In genomic region chr2:229930656-229931055, GRCh38 we compare ENCODE assay signal across 30 cellular contexts. TPM values are rescaled to one million over a fixed set of nuclear protein-coding genes. Genes with fewer than 3 reads are reported as not detected.
A peak's percentile ranks its signal among the peaks of the same experiment; 100 is the strongest.
DNase-seq lines count a peak whose midpoint lies in the region; ATAC-seq and TF ChIP-seq lines count a peak whose summit lies in the region.
"Had no signal": no experiment of that assay in that cellular context is flagged by ENCODE, and none has a peak within 500 bp of the region (broad histone marks: within the 10 kb centered on the region; RNA-seq: fewer than 3 reads in every experiment).

No MANE protein-coding gene starts in this region.

- H3K9ac ChIP-seq in neuronal stem cell (ENCODE audit: low read depth, low read length, poor library complexity): no peak overlapping the region
- H3K9ac ChIP-seq: BLaER1 treated with 17β-estradiol and CSF1 and Interleukin-3, amounts not matched to agents 10 nM and 100 nM; GM23248 had no signal

- WGBS in neuronal stem cell (ENCODE audit: extremely low coverage in 2 of 2, insufficient read length in 2 of 2, insufficient replicate concordance in 1 of 2), 2 donors: no CpG with 5 or more reads among the region's 7 CpGs

- no peak overlapping the region for H3K4me2 ChIP-seq in GM23338
- H3K4me2 ChIP-seq in neuronal stem cell (ENCODE audit: insufficient read depth, low read length, poor library complexity, severe bottlenecking): no peak overlapping the region
- H3K4me2 ChIP-seq: BLaER1 treated with 17β-estradiol and CSF1 and Interleukin-3, amounts not matched to agents 10 nM and 100 nM had no signal

- H3K79me1 ChIP-seq in neuronal stem cell (ENCODE audit: low read depth, low read length): no peaks in the 10 kb centered on the region

- H3K27ac ChIP-seq in GM23338 (ENCODE audit: low read depth): no peak overlapping the region
- no peak overlapping the region for H3K27ac ChIP-seq in neuronal stem cell (replicated peaks; ENCODE audit: low read length)
- H3K27ac ChIP-seq: 22Rv1; ascending aorta; BLaER1 treated with 17β-estradiol and CSF1 and Interleukin-3, amounts not matched to agents 10 nM and 100 nM; epithelial cell of prostate; GM23248; Peyer's patch; tibial nerve had no signal

- H2BK5ac ChIP-seq in neuronal stem cell (ENCODE audit: low read length): no peak overlapping the region

- H3K23ac ChIP-seq in neuronal stem cell (ENCODE audit: low read depth, low read length, poor library complexity): no peak overlapping the region

- H3K4ac ChIP-seq in neuronal stem cell (ENCODE audit: low read length): no peak overlapping the region

- H4K91ac ChIP-seq in neuronal stem cell (ENCODE audit: low read depth, low read length, poor library complexity): no peak overlapping the region

- no peaks in the 10 kb centered on the region for H3K9me3 Mint-ChIP-seq in GM23338
- no peaks in the 10 kb centered on the region for H3K9me3 Mint-ChIP-seq in activated T-cell treated with anti-CD3 and anti-CD28 coated beads, Interleukin-2, amount 50 U/mL, for 4 hours
- H3K9me3 Mint-ChIP-seq: activated T-cell treated with anti-CD3 and anti-CD28 coated beads, Interleukin-2, amount 50 U/mL, for 24 hours; immature natural killer cell; natural killer cell had no signal

- H3K27me3 Mint-ChIP-seq in GM23338 (ENCODE audit: insufficient read depth, low read depth, poor library complexity): no peaks in the 10 kb centered on the region
- no peaks in the 10 kb centered on the region for H3K27me3 Mint-ChIP-seq in activated T-cell treated with anti-CD3 and anti-CD28 coated beads, Interleukin-2, amount 50 U/mL, for 4 hours (ENCODE audit: low read depth)
- H3K27me3 Mint-ChIP-seq: activated CD4-positive, alpha-beta T cell treated with anti-CD3 and anti-CD28 coated beads for 36 hours; activated T-cell treated with anti-CD3 and anti-CD28 coated beads, Interleukin-2, amount 50 U/mL, for 24 hours had no signal

- TF ChIP-seq CTCF in GM23338 (conservative IDR thresholded peaks at IDR 0.05; ENCODE audit: low read depth in 2 of 2): peak in 1 of 2 experiments; percentile 31; a peak in 2 of 4 replicates

- H3K27me3 ChIP-seq in GM23338 (ENCODE audit: insufficient read depth) (no peaks in the 10 kb centered on the region), neuronal stem cell (ENCODE audit: control insufficient read depth in 3 of 3, insufficient read depth in 3 of 3, low read depth in 1 of 3, low read length in 3 of 3) (no peaks in the 10 kb centered on the region)
- H3K27me3 ChIP-seq: ascending aorta; BLaER1 treated with 17β-estradiol and CSF1 and Interleukin-3, amounts not matched to agents 10 nM and 100 nM; Peyer's patch; tibial nerve had no signal

- H3K9me2 ChIP-seq in GM23338 (ENCODE audit: insufficient read depth): no peaks in the 10 kb centered on the region

- H3K4me1 Mint-ChIP-seq in GM23338: no peaks in the 10 kb centered on the region
- peaks cover 8% of the 10 kb centered on the region for H3K4me1 Mint-ChIP-seq in activated T-cell treated with anti-CD3 and anti-CD28 coated beads, Interleukin-2, amount 50 U/mL, for 4 hours (ENCODE audit: low read depth)
- H3K4me1 Mint-ChIP-seq: natural killer cell had no signal

- no peak overlapping the region for H3K4me3 ChIP-seq in GM23338
- no peak overlapping the region for H3K4me3 ChIP-seq in neuronal stem cell (ENCODE audit: low read length in 2 of 2)
- H3K4me3 ChIP-seq: ascending aorta; BLaER1 treated with 17β-estradiol and CSF1 and Interleukin-3, amounts not matched to agents 10 nM and 100 nM; GM23248; mucosa of descending colon; Peyer's patch; tibial nerve had no signal

- no peak overlapping the region for H4K8ac ChIP-seq in neuronal stem cell (ENCODE audit: low read depth, low read length)

- ATAC-seq in GM23338 (peak; percentile 54), GM21423 (IDR thresholded peaks at IDR 0.05; ENCODE audit: unreplicated experiment) (no peak)
- no peak for ATAC-seq in activated T-cell treated with anti-CD3 and anti-CD28 coated beads, Interleukin-2, amount 50 U/mL, for 4 hours
- ATAC-seq: activated CD4-positive, alpha-beta T cell treated with anti-CD3 and anti-CD28 coated beads for 36 hours; left cardiac atrium; mucosa of descending colon; natural killer cell had no signal

- H3K18ac ChIP-seq in neuronal stem cell (ENCODE audit: low read length): no peak overlapping the region

- peak overlapping the region; percentile 6 for H3K14ac ChIP-seq in neuronal stem cell (ENCODE audit: low read length)

- no peak overlapping the region for H2BK12ac ChIP-seq in neuronal stem cell (ENCODE audit: low read length)

- no peak overlapping the region for H3K27ac Mint-ChIP-seq in GM23338
- H3K27ac Mint-ChIP-seq: activated CD4-positive, alpha-beta T cell treated with anti-CD3 and anti-CD28 coated beads for 36 hours; activated T-cell treated with anti-CD3 and anti-CD28 coated beads, Interleukin-2, amount 50 U/mL, for 24 hours; immature natural killer cell; natural killer cell had no signal

- no peaks in the 10 kb centered on the region for H3F3A ChIP-seq in GM23338 (replicated peaks; ENCODE audit: low read depth)

- H4K20me1 ChIP-seq in GM23338 (replicated peaks; ENCODE audit: insufficient read depth): no peaks in the 10 kb centered on the region; the same call in 1 of the 2 replicates
- H4K20me1 ChIP-seq: BLaER1 treated with 17β-estradiol and CSF1 and Interleukin-3, amounts not matched to agents 10 nM and 100 nM had no signal

- no peak overlapping the region for H2AK5ac ChIP-seq in neuronal stem cell (ENCODE audit: low read depth, low read length)

- no peak overlapping the region for H3K4me3 Mint-ChIP-seq in GM23338
- no peak overlapping the region for H3K4me3 Mint-ChIP-seq in activated T-cell treated with anti-CD3 and anti-CD28 coated beads, Interleukin-2, amount 50 U/mL, for 4 hours
- H3K4me3 Mint-ChIP-seq: activated CD4-positive, alpha-beta T cell treated with anti-CD3 and anti-CD28 coated beads for 36 hours; activated T-cell treated with anti-CD3 and anti-CD28 coated beads, Interleukin-2, amount 50 U/mL, for 24 hours; immature natural killer cell; natural killer cell had no signal

- peaks cover 2 to 3% of the 10 kb centered on the region in 2 donors for H3K9me3 ChIP-seq in neuronal stem cell (replicated peaks in 1 of 2; ENCODE audit: control insufficient read depth in 2 of 2, insufficient read depth in 1 of 2, low read depth in 1 of 2, low read length in 2 of 2)
- H3K9me3 ChIP-seq: ascending aorta, mucosa of descending colon, Peyer's patch had no signal

- H3K79me2 ChIP-seq in GM23338 (replicated peaks; ENCODE audit: insufficient read depth): peaks cover 22% of the 10 kb centered on the region

- H2BK15ac ChIP-seq in neuronal stem cell (ENCODE audit: low read length): no peak overlapping the region

- H3K36me3 ChIP-seq in GM23338 (ENCODE audit: insufficient read depth): no peaks in the 10 kb centered on the region
- H3K36me3 ChIP-seq in neuronal stem cell (replicated peaks in 1 of 2; ENCODE audit: control insufficient read depth in 2 of 2, insufficient read depth in 2 of 2, low read length in 2 of 2): no peaks in the 10 kb centered on the region
- H3K36me3 ChIP-seq: ascending aorta, Peyer's patch had no signal

- H3K4me1 ChIP-seq in GM23338 (ENCODE audit: insufficient read depth) (no peaks in the 10 kb centered on the region), neuronal stem cell (ENCODE audit: control insufficient read depth in 2 of 2, insufficient read depth in 1 of 2, low read depth in 1 of 2, low read length in 2 of 2) (no peaks in the 10 kb centered on the region)
- H3K4me1 ChIP-seq: ascending aorta, Peyer's patch, tibial nerve had no signal

- DNase-seq in NCI-H1417 (lab: John Stamatoyannopoulos, UW) (peak; percentile 28 to 76 (median 32)), NCI-H1417 treated with DMSO at 0.1 percent for 48 hours (lab: John Stamatoyannopoulos, UW) (no peak), GM23338 (ENCODE audit: low spot score) (peak; percentile 31), NCI-H510A treated with DMSO at 0.1 percent for 48 hours (lab: John Stamatoyannopoulos, UW) (peak; percentile 80), neuronal stem cell (ENCODE audit: low spot score) (no peak), HK-2 (ENCODE audit: unreplicated experiment) (no peak)
- DNase-seq in activated T-cell treated with anti-CD3 and anti-CD28 coated beads, Interleukin-2, amount 50 U/mL, for 4 hours: no peak
- DNase-seq: activated CD4-positive, alpha-beta T cell treated with anti-CD3 and anti-CD28 coated beads for 36 hours; activated T-cell treated with anti-CD3 and anti-CD28 coated beads, Interleukin-2, amount 50 U/mL, for 24 hours; COR-L47; GF-D8; GM23248; immature natural killer cell; left cardiac atrium; mammary epithelial cell; mucosa of descending colon; natural killer cell; NCI-H1092 treated with DMSO at 0.1 percent for 48 hours; NCI-H187 treated with DMSO at 0.1 percent for 48 hours; occipital lobe; Peyer's patch; SHP77; stimulated activated CD4-positive, alpha-beta T cell treated with anti-CD3 and anti-CD28 coated beads, Interleukin-15, amount 100 ng/mL, for 24 hours; stimulated activated CD4-positive, alpha-beta T cell treated with anti-CD3 and anti-CD28 coated beads, Interleukin-4, amount 100 ng/mL, for 4 hours had no signal

- H3K36me3 Mint-ChIP-seq in GM23338 (ENCODE audit: low read depth): peaks cover 10% of the 10 kb centered on the region; the same call in 2 of the 3 replicates
- H3K36me3 Mint-ChIP-seq in activated T-cell treated with anti-CD3 and anti-CD28 coated beads, Interleukin-2, amount 50 U/mL, for 4 hours (ENCODE audit: insufficient read depth): peaks cover 1% of the 10 kb centered on the region
- H3K36me3 Mint-ChIP-seq: natural killer cell had no signal

- no peak overlapping the region for H2AFZ ChIP-seq in GM23338
- H2AFZ ChIP-seq in neuronal stem cell (ENCODE audit: low read length): no peak overlapping the region
- H2AFZ ChIP-seq: GM23248 had no signal

- H2BK120ac ChIP-seq in neuronal stem cell (ENCODE audit: low read depth, low read length): no peak overlapping the region

TF ChIP-seq in GM23338, 12 proteins besides CTCF, POLR2A, EP300 and RAD21 (continues in another document):
- TF ChIP-seq ZNF114 (CRISPR knock-in tag; IDR thresholded peaks at IDR 0.05): no peak

RNA-seq across cellular contexts. Expression of gene FBXO36, which starts 8.4 kb away (rescaled TPM):
- total RNA-seq in GM23338 (2014; rRNA removed; shearing (Covaris generic)): 7.6 and 9.0 TPM in 2 replicates
- 4.6 and 5.8 TPM in 2 replicates for polyA plus RNA-seq in GM23338 (2016; fragmentation: Nextera tagmentation; extraction: Ambion mirVana)
- 5.0 TPM for polyA plus RNA-seq in neuronal stem cell (2013, experiment 1 of 2)
- polyA plus RNA-seq in neuronal stem cell (2013, experiment 2 of 2): 4.7 TPM
- total RNA-seq in activated T-cell treated with anti-CD3 and anti-CD28 coated beads, Interleukin-2, amount 50 U/mL, for 4 hours: under 1 TPM; 0.76 to 0.84 (median 0.81) TPM

RNA-seq across cellular contexts. Expression of gene TRIP12, which starts 8.8 kb away (rescaled TPM):
- 117 and 133 TPM in 2 replicates for total RNA-seq in GM23338 (2014; rRNA removed; shearing (Covaris generic))
- polyA plus RNA-seq in GM23338 (2016; fragmentation: Nextera tagmentation; extraction: Ambion mirVana): 20.7 and 21.5 TPM in 2 replicates
- polyA plus RNA-seq in neuronal stem cell (2013, experiment 1 of 2): 62.4 TPM
- polyA plus RNA-seq in neuronal stem cell (2013, experiment 2 of 2): 64.9 TPM
- 100 to 1,000 TPM; 211 to 227 (median 221) TPM for total RNA-seq in activated T-cell treated with anti-CD3 and anti-CD28 coated beads, Interleukin-2, amount 50 U/mL, for 4 hours

Comparison
In these comparisons a context has a peak if more than half of its experiments do, and no peak if none do; other contexts are left out.
1. DNase-seq: peak in NCI-H1417 (3 of 3), GM23338 (single experiment) and NCI-H510A treated with DMSO at 0.1 percent for 48 hours (single experiment); none in NCI-H1417 treated with DMSO at 0.1 percent for 48 hours (single experiment), neuronal stem cell (single experiment), HK-2 (single experiment) and activated T-cell treated with anti-CD3 and anti-CD28 coated beads, Interleukin-2, amount 50 U/mL, for 4 hours (single experiment).